ENCODE assay signal across 15 cellular contexts in genomic region chr6:139257821-139258398, GRCh38. TPM values are rescaled to one million over a fixed set of nuclear protein-coding genes. Genes with fewer than 3 reads are reported as not detected.
A peak's percentile ranks its signal among the peaks of the same experiment; 100 is the strongest.
DNase-seq lines count a peak whose midpoint lies in the region; ATAC-seq, FAIRE-seq and TF ChIP-seq lines count a peak whose summit lies in the region.
"Had no signal": no experiment of that assay in that cellular context is flagged by ENCODE, and none has a peak within 500 bp of the region (broad histone marks: within the 10 kb centered on the region; RNA-seq: fewer than 3 reads in every experiment).

No MANE protein-coding gene starts in this region.

- WGBS in H1 (ENCODE audit: extremely low coverage in 1 of 2, insufficient coverage in 1 of 2, insufficient read length in 1 of 2, insufficient replicate concordance in 2 of 2, low coverage in 1 of 2, low lambda C conversion rate in 2 of 2, missing lambda C conversion rate in 1 of 2), 2 experiments: 89% methylated on average over 5 of the region's 5 CpGs; no CpG with 5 or more reads in 1 of the 2 experiments

- H3K9me3 Mint-ChIP-seq in type B pancreatic cell: no peaks in the 10 kb centered on the region

- H3K14ac ChIP-seq in H1 (ENCODE audit: insufficient read length): no peak overlapping the region

- peak; percentile 1 for DNase-seq in DMS53 (lab: John Stamatoyannopoulos, UW)
- DNase-seq in DMS53 treated with DMSO at 0.1 percent for 48 hours (lab: John Stamatoyannopoulos, UW; ENCODE audit: unreplicated experiment): no peak
- DNase-seq in H1 (ENCODE audit: low read depth in 1 of 2, low spot score in 2 of 2): no peak
- DNase-seq in type B pancreatic cell (ENCODE audit: extremely low spot score, unreplicated experiment): no peak
- DNase-seq: 8988T, Caco-2, foreskin melanocyte had no signal

- ATAC-seq in GM21515 (IDR thresholded peaks at IDR 0.05; ENCODE audit: unreplicated experiment) (peak; percentile 64), HG03280 (IDR thresholded peaks at IDR 0.05; ENCODE audit: unreplicated experiment) (peak; percentile 59), HG03521 (IDR thresholded peaks at IDR 0.05; ENCODE audit: unreplicated experiment) (no peak), HG03378 (IDR thresholded peaks at IDR 0.05; ENCODE audit: unreplicated experiment) (no peak)
- ATAC-seq: SK-N-SH treated with all-trans-retinoic acid at 6 μM for 48 hours had no signal

- no peaks in the 10 kb centered on the region for H3K79me1 ChIP-seq in H1 (ENCODE audit: low read depth, low read length)

- H3K36me3 ChIP-seq in H1 (ENCODE audit: control insufficient read depth in 2 of 4, insufficient read depth in 4 of 4, low read length in 3 of 4): no peaks in the 10 kb centered on the region
- H3K36me3 ChIP-seq: cardiac muscle cell had no signal

- H3K18ac ChIP-seq in H1 (ENCODE audit: extremely low read depth, low read length): no peak overlapping the region

- H3K79me2 ChIP-seq in H1 (ENCODE audit: control insufficient read depth in 1 of 2, insufficient read depth in 2 of 2, low read length in 2 of 2): no peaks in the 10 kb centered on the region

- no peaks in the 10 kb centered on the region for H4K20me1 ChIP-seq in H1 (replicated peaks in 1 of 2; ENCODE audit: control insufficient read depth in 1 of 2, insufficient read depth in 2 of 2, low read length in 2 of 2)

- peak in 1 of 2 experiments; percentile 28; a peak in 2 of 4 replicates for TF ChIP-seq RAD21 in H1 (IDR thresholded peaks at IDR 0.05 in 1 of 2, conservative IDR thresholded peaks at IDR 0.05 in 1 of 2; ENCODE audit: low read depth in 2 of 2, low read length in 2 of 2)

- no peak overlapping the region for H2BK15ac ChIP-seq in H1 (ENCODE audit: low read length)

- no peak overlapping the region for H3K23ac ChIP-seq in H1 (ENCODE audit: insufficient read length)

- H3K9me3 ChIP-seq in H1 (ENCODE audit: insufficient read depth in 2 of 2, low read depth in 1 of 2, low read length in 1 of 2): no peaks in the 10 kb centered on the region
- H3K9me3 ChIP-seq: Caco-2 had no signal

- H4K8ac ChIP-seq in H1 (ENCODE audit: extremely low read depth, insufficient read depth, low read length): no peak overlapping the region

- CTCF ChIA-PET in H1 (lab: Charles Lee; ENCODE audit: partially characterized antibody): interaction anchor here (0.6 to 1.5 kb wide), 9 partner anchors 12 to 541 kb away, joined by 3 to 4 read pairs (median 3); no protein-coding TSS in a partner anchor

- H3K56ac ChIP-seq in H1 (replicated peaks; ENCODE audit: insufficient read length, low read depth, low read length): no peak overlapping the region

- H3K27me3 ChIP-seq in H1 (replicated peaks in 1 of 4; ENCODE audit: control insufficient read depth in 3 of 4, extremely low read depth in 1 of 4, insufficient read depth in 3 of 4, low read length in 3 of 4): no peaks in the 10 kb centered on the region
- H3K27me3 ChIP-seq: cardiac muscle cell had no signal

- H2BK20ac ChIP-seq in H1 (ENCODE audit: low read length): no peak overlapping the region

- H3K27me3 Mint-ChIP-seq in type B pancreatic cell: no peaks in the 10 kb centered on the region

- no peak overlapping the region for H2AFZ ChIP-seq in H1 (ENCODE audit: low read length)

- H3K4me3 ChIP-seq in H1 (ENCODE audit: extremely low read depth in 1 of 4, insufficient read depth in 2 of 4, low read depth in 3 of 4, low read length in 4 of 4): no peak overlapping the region
- H3K4me3 ChIP-seq: cardiac muscle cell, smooth muscle cell had no signal

- no peak for TF ChIP-seq EP300 in H1 (IDR thresholded peaks at IDR 0.05; ENCODE audit: borderline replicate concordance in 1 of 2, low read depth in 2 of 2, low read length in 2 of 2)

- no peak overlapping the region for H2BK12ac ChIP-seq in H1 (ENCODE audit: low read depth, low read length)

- H4K91ac ChIP-seq in H1 (replicated peaks; ENCODE audit: insufficient read length, low read length): no peak overlapping the region

- H3K4me1 Mint-ChIP-seq in type B pancreatic cell (ENCODE audit: unreplicated experiment): peaks cover 8% of the 10 kb centered on the region

- H3K4ac ChIP-seq in H1 (replicated peaks; ENCODE audit: insufficient read length, low read depth, low read length): peak overlapping the region; percentile 27

- H3K4me1 ChIP-seq in H1 (replicated peaks in 1 of 4; ENCODE audit: control insufficient read depth in 3 of 4, insufficient read depth in 4 of 4, low read length in 3 of 4): peaks cover 0 to 2% (median 0%) of the 10 kb centered on the region in 4 experiments; a peak in 1 of 7 replicates
- H3K4me1 ChIP-seq: Caco-2 had no signal

- H3K9ac ChIP-seq in H1 (replicated peaks in 1 of 4; ENCODE audit: extremely low read depth in 1 of 4, low read depth in 3 of 4, low read length in 3 of 4): no peak overlapping the region

- no peak overlapping the region for H3K27ac Mint-ChIP-seq in type B pancreatic cell

- H3K4me2 ChIP-seq in H1 (ENCODE audit: insufficient read depth in 1 of 2, low read depth in 2 of 2, low read length in 2 of 2): no peak overlapping the region
- H3K4me2 ChIP-seq: smooth muscle cell had no signal

- H2BK120ac ChIP-seq in H1 (replicated peaks; ENCODE audit: low read depth, low read length): no peak overlapping the region

- POLR2A ChIA-PET in H1 (lab: Charles Lee; ENCODE audit: partially characterized antibody): no interaction called here

- no peaks in the 10 kb centered on the region for H3K36me3 Mint-ChIP-seq in type B pancreatic cell

- no peak overlapping the region for H3K27ac ChIP-seq in H1 (ENCODE audit: low read depth, low read length)
- H3K27ac ChIP-seq: cardiac muscle cell, VCaP had no signal

- TF ChIP-seq CTCF in H1 (IDR thresholded peaks at IDR 0.05; ENCODE audit: control extremely low read depth in 1 of 3, insufficient read depth in 1 of 3, low read depth in 1 of 3, low read length in 3 of 3) (peak in 2 of 3 experiments; percentile 14 to 15; a peak in 2 of 4 replicates), type B pancreatic cell (conservative IDR thresholded peaks at IDR 0.05) (no peak)

- H3K4me3 Mint-ChIP-seq in type B pancreatic cell: no peak overlapping the region

- no peak overlapping the region for H2BK5ac ChIP-seq in H1 (ENCODE audit: low read depth, low read length)

- no peak overlapping the region for H2AK5ac ChIP-seq in H1 (ENCODE audit: low read depth, low read length)

- FAIRE-seq in H1 (lab: Jason Lieb, UNC): no peak

- TF ChIP-seq POLR2A in H1 (IDR thresholded peaks at IDR 0.05; ENCODE audit: control extremely low read depth in 1 of 2, low read depth in 2 of 2, low read length in 2 of 2): no peak

- H4K5ac ChIP-seq in H1 (ENCODE audit: insufficient read length, low read depth, low read length): no peak overlapping the region

- H3K23me2 ChIP-seq in H1 (ENCODE audit: low read depth, low read length): no peaks in the 10 kb centered on the region

TF ChIP-seq in H1, 55 proteins besides CTCF, POLR2A, EP300 and RAD21:
- TF ChIP-seq CTBP2 (IDR thresholded peaks at IDR 0.05; ENCODE audit: borderline replicate concordance, insufficient read depth, insufficient read length, low read length) (no peak), TAF7 (optimal IDR thresholded peaks at IDR 0.05; ENCODE audit: borderline replicate concordance, low read depth, low read length) (no peak)

RNA-seq across cellular contexts. Expression of gene TXLNB, which starts 33.9 kb away (rescaled TPM):
- 0.17 and 0.21 TPM in 2 replicates for total RNA-seq in H1 (2021; fragmentation: NEBNext Ultra II Directional; extraction: Animal tissue kit (Norgen Biotek cat#: 25700))
- polyA plus RNA-seq in H1 (2011; rRNA removed): 0.05 and 0.08 TPM in 2 replicates
- 0.09 TPM for polyA plus RNA-seq in H1 (2011; cell fraction: cytosol; rRNA removed)
- 0.07 TPM for polyA plus RNA-seq in H1 (2011; cell fraction: nucleus; rRNA removed)
- 0.04 to 0.10 TPM (median 0.05 TPM) in 4 replicates for polyA plus RNA-seq in H1 (2012, experiment 1 of 2)
- polyA plus RNA-seq in H1 (2012, experiment 2 of 2): not detected
- 0.18 TPM for polyA plus RNA-seq in H1 (2013, experiment 1 of 2)
- 0.13 TPM for polyA plus RNA-seq in H1 (2013, experiment 2 of 2)
- 0.06 and 0.24 TPM in 2 replicates for polyA minus RNA-seq in H1 (2011; rRNA and poly(A)+ RNA removed)
- not detected for polyA minus RNA-seq in H1 (2011; cell fraction: cytosol; rRNA and poly(A)+ RNA removed)
- polyA minus RNA-seq in H1 (2011; cell fraction: nucleus; rRNA and poly(A)+ RNA removed): 0.50 TPM
- 0.22 TPM in 1 of 2 replicates, not detected in the other for total RNA-seq in type B pancreatic cell (ENCODE audit: low replicate concordance)
- total RNA-seq: Caco-2, smooth muscle cell had no signal
- polyA plus RNA-seq: smooth muscle cell had no signal

Comparison
In these comparisons a context has a peak if more than half of its experiments do, and no peak if none do; other contexts are left out.
1. ATAC-seq: peak in GM21515 (single experiment) and HG03280 (single experiment); none in HG03521 (single experiment) and HG03378 (single experiment).